Comparison of ENCODE assay signal across 1 cellular context in genomic region chr5:62256161-62257017, GRCh38.
A peak's percentile ranks its signal among the peaks of the same experiment; 100 is the strongest.
TF ChIP-seq lines count a peak whose summit lies in the region.

No MANE protein-coding gene starts in this region.

TF ChIP-seq in GM12878, 131 proteins besides CTCF, POLR2A, EP300 and RAD21 (continued from another document and continues in another):
- TF ChIP-seq, protein P1, sequence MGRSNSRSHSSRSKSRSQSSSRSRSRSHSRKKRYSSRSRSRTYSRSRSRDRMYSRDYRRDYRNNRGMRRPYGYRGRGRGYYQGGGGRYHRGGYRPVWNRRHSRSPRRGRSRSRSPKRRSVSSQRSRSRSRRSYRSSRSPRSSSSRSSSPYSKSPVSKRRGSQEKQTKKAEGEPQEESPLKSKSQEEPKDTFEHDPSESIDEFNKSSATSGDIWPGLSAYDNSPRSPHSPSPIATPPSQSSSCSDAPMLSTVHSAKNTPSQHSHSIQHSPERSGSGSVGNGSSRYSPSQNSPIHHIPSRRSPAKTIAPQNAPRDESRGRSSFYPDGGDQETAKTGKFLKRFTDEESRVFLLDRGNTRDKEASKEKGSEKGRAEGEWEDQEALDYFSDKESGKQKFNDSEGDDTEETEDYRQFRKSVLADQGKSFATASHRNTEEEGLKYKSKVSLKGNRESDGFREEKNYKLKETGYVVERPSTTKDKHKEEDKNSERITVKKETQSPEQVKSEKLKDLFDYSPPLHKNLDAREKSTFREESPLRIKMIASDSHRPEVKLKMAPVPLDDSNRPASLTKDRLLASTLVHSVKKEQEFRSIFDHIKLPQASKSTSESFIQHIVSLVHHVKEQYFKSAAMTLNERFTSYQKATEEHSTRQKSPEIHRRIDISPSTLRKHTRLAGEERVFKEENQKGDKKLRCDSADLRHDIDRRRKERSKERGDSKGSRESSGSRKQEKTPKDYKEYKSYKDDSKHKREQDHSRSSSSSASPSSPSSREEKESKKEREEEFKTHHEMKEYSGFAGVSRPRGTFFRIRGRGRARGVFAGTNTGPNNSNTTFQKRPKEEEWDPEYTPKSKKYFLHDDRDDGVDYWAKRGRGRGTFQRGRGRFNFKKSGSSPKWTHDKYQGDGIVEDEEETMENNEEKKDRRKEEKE (IDR thresholded peaks at IDR 0.05): no peak
- TF ChIP-seq ZNF217 (IDR thresholded peaks at IDR 0.05) (no peak), ZSCAN29 (IDR thresholded peaks at IDR 0.05) (no peak), KDM1A (IDR thresholded peaks at IDR 0.05; ENCODE audit: borderline replicate concordance) (no peak), TCF12 (IDR thresholded peaks at IDR 0.05; ENCODE audit: low read depth, low read length) (no peak), ZNF384 (IDR thresholded peaks at IDR 0.05; ENCODE audit: borderline replicate concordance, low read depth, low read length) (no peak), POU2F2 (IDR thresholded peaks at IDR 0.05; ENCODE audit: borderline replicate concordance, low read depth, low read length) (no peak), PML (IDR thresholded peaks at IDR 0.05; ENCODE audit: low read length) (no peak), NFXL1 (IDR thresholded peaks at IDR 0.05; ENCODE audit: borderline replicate concordance) (no peak), ZBTB33 (IDR thresholded peaks at IDR 0.05) (no peak), NFIC (IDR thresholded peaks at IDR 0.05; ENCODE audit: low read depth, low read length) (no peak; the same call in 1 of the 2 replicates), JUND (IDR thresholded peaks at IDR 0.05; ENCODE audit: low read depth, low read length) (no peak), E2F4 (IDR thresholded peaks at IDR 0.05; ENCODE audit: low read depth, low read length) (no peak), SREBF2 (IDR thresholded peaks at IDR 0.05; ENCODE audit: low read length) (no peak), SUPT20H (IDR thresholded peaks at IDR 0.05; ENCODE audit: borderline replicate concordance, control insufficient read depth, low read depth, low read length) (no peak), ZNF24 (IDR thresholded peaks at IDR 0.05) (no peak), YY1 (IDR thresholded peaks at IDR 0.05; ENCODE audit: low read depth, low read length) (no peak), RELB (IDR thresholded peaks at IDR 0.05; ENCODE audit: low read depth) (peak; percentile 83), FOXK2 (IDR thresholded peaks at IDR 0.05) (no peak), SMAD5 (IDR thresholded peaks at IDR 0.05; ENCODE audit: low read depth) (no peak), CHD4 (IDR thresholded peaks at IDR 0.05) (no peak), HCFC1 (IDR thresholded peaks at IDR 0.05; ENCODE audit: low read length) (no peak), NFYA (IDR thresholded peaks at IDR 0.05; ENCODE audit: borderline replicate concordance, low read depth, low read length) (no peak), ZBTB4 (CRISPR knock-in tag; IDR thresholded peaks at IDR 0.05) (no peak), ZZZ3 (IDR thresholded peaks at IDR 0.05; ENCODE audit: control insufficient read depth, insufficient read length, low read depth) (no peak), POLR2AphosphoS5 (IDR thresholded peaks at IDR 0.05; ENCODE audit: low read length) (no peak), FOXM1 (IDR thresholded peaks at IDR 0.05; ENCODE audit: low read depth, low read length) (0 out of 2 replicates have a peak, but pooled peaks have one; percentile 6), BHLHE40 (IDR thresholded peaks at IDR 0.05; ENCODE audit: borderline replicate concordance in 1 of 2, low read depth in 2 of 2, low read length in 1 of 2) (no peak), HSF1 (IDR thresholded peaks at IDR 0.05; ENCODE audit: low read depth, low read length) (no peak), IKZF2 (IDR thresholded peaks at IDR 0.05) (peak; percentile 89 to 91), SMARCA5 (IDR thresholded peaks at IDR 0.05) (peak; percentile 45; the same call in 1 of the 2 replicates), ASH2L (IDR thresholded peaks at IDR 0.05; ENCODE audit: borderline replicate concordance, low read depth) (no peak), MXI1 (IDR thresholded peaks at IDR 0.05; ENCODE audit: low read depth, low read length) (no peak), PBX3 (IDR thresholded peaks at IDR 0.05; ENCODE audit: insufficient replicate concordance, low read depth, low read length) (no peak), ZNF274 (IDR thresholded peaks at IDR 0.05; ENCODE audit: insufficient read depth, insufficient read length) (no peak), ESRRA (IDR thresholded peaks at IDR 0.05; ENCODE audit: low read length) (no peak), NR2C2 (IDR thresholded peaks at IDR 0.05; ENCODE audit: borderline replicate concordance, control insufficient read depth, insufficient read length, low read depth) (no peak), KLF5 (IDR thresholded peaks at IDR 0.05; ENCODE audit: partially characterized antibody) (no peak), SP1 (IDR thresholded peaks at IDR 0.05; ENCODE audit: low read depth, low read length) (no peak), RCOR1 (conservative IDR thresholded peaks at IDR 0.05; ENCODE audit: low read depth, low read length) (no peak), YBX1 (IDR thresholded peaks at IDR 0.05) (no peak), ETV6 (conservative IDR thresholded peaks at IDR 0.05 in 1 of 2, IDR thresholded peaks at IDR 0.05 in 1 of 2; ENCODE audit: borderline replicate concordance in 1 of 2, low read depth in 1 of 2) (no peak; a peak in 1 of 4 replicates), CEBPB (IDR thresholded peaks at IDR 0.05; ENCODE audit: borderline replicate concordance in 1 of 2, low read depth in 2 of 2, low read length in 2 of 2) (no peak), TARDBP (IDR thresholded peaks at IDR 0.05; ENCODE audit: borderline replicate concordance) (no peak), FOS (IDR thresholded peaks at IDR 0.05; ENCODE audit: borderline replicate concordance, extremely low read depth, insufficient read length) (no peak), CBX3 (IDR thresholded peaks at IDR 0.05; ENCODE audit: borderline replicate concordance, low read depth) (no peak), RAD51 (IDR thresholded peaks at IDR 0.05) (peak; percentile 75; the same call in 1 of the 2 replicates)
- TF ChIP-seq, protein P2, sequence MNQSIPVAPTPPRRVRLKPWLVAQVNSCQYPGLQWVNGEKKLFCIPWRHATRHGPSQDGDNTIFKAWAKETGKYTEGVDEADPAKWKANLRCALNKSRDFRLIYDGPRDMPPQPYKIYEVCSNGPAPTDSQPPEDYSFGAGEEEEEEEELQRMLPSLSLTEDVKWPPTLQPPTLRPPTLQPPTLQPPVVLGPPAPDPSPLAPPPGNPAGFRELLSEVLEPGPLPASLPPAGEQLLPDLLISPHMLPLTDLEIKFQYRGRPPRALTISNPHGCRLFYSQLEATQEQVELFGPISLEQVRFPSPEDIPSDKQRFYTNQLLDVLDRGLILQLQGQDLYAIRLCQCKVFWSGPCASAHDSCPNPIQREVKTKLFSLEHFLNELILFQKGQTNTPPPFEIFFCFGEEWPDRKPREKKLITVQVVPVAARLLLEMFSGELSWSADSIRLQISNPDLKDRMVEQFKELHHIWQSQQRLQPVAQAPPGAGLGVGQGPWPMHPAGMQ (IDR thresholded peaks at IDR 0.05; ENCODE audit: borderline replicate concordance): peak; percentile 49; the same call in 1 of the 2 replicates
- TF ChIP-seq, protein P3, sequence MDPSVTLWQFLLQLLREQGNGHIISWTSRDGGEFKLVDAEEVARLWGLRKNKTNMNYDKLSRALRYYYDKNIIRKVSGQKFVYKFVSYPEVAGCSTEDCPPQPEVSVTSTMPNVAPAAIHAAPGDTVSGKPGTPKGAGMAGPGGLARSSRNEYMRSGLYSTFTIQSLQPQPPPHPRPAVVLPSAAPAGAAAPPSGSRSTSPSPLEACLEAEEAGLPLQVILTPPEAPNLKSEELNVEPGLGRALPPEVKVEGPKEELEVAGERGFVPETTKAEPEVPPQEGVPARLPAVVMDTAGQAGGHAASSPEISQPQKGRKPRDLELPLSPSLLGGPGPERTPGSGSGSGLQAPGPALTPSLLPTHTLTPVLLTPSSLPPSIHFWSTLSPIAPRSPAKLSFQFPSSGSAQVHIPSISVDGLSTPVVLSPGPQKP (IDR thresholded peaks at IDR 0.05; ENCODE audit: low read depth, low read length): no peak
- TF ChIP-seq, protein P4, sequence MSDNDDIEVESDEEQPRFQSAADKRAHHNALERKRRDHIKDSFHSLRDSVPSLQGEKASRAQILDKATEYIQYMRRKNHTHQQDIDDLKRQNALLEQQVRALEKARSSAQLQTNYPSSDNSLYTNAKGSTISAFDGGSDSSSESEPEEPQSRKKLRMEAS (IDR thresholded peaks at IDR 0.05; ENCODE audit: low read depth, low read length): no peak; the same call in 1 of the 2 replicates
